ENCODE assay signal across 15 cellular contexts in genomic region chr9:121194730-121195129, GRCh38. TPM values are rescaled to one million over a fixed set of nuclear protein-coding genes. Genes with fewer than 3 reads are reported as not detected.
DNase-seq lines count a peak whose midpoint lies in the region; ATAC-seq and TF ChIP-seq lines count a peak whose summit lies in the region.
"Had no signal": no experiment of that assay in that cellular context is flagged by ENCODE, and none has a peak within 500 bp of the region (broad histone marks: within the 10 kb centered on the region; RNA-seq: fewer than 3 reads in every experiment).

No MANE protein-coding gene starts in this region.

- DNase-seq in SK-N-SH (no peak), Karpas-422 (peak; percentile 47), T47D (ENCODE audit: low read depth in 1 of 2, low spot score in 1 of 2) (peak; percentile 28 to 70), GM20000 (ENCODE audit: low spot score) (no peak), NCI-H1694 (lab: John Stamatoyannopoulos, UW) (no peak)
- DNase-seq: ACHN, DMS 273 treated with DMSO at 0.1 percent for 48 hours, endodermal cell, left ventricle myocardium superior, NCI-H510A treated with DMSO at 0.1 percent for 48 hours, nucleus accumbens had no signal

- TF ChIP-seq CTCF in SK-N-SH (IDR thresholded peaks at IDR 0.05) (no peak), nephron (IDR thresholded peaks at IDR 0.05; ENCODE audit: unreplicated experiment in 3 of 3) (no peak), GM20000 (IDR thresholded peaks at IDR 0.05; ENCODE audit: extremely low read depth, missing control alignments) (no peak)

- H3K4me3 Mint-ChIP-seq in nephron, result no peak overlapping the region
- H3K4me3 Mint-ChIP-seq: endodermal cell, GM23338 had no signal

- no peaks in the 10 kb centered on the region for H3K36me3 Mint-ChIP-seq in nephron (ENCODE audit: low read depth)

- peak overlapping the region in 2 of 3 experiments; percentile 1 to 27 for H3K27ac Mint-ChIP-seq in nephron
- H3K27ac Mint-ChIP-seq: endodermal cell had no signal

- no peak for TF ChIP-seq RAD21 in SK-N-SH (IDR thresholded peaks at IDR 0.05; ENCODE audit: low read length)

- no peaks in the 10 kb centered on the region for H3K9me2 ChIP-seq in SK-N-SH
- no peaks in the 10 kb centered on the region for H3K9me2 ChIP-seq in Karpas-422 (replicated peaks; ENCODE audit: insufficient read depth, low read length)

- H3K36me3 ChIP-seq in SK-N-SH (replicated peaks in 1 of 2; ENCODE audit: control insufficient read depth in 1 of 2, insufficient read depth in 2 of 2, low read length in 1 of 2) (peaks cover 2 to 16% of the 10 kb centered on the region in 2 experiments), Karpas-422 (ENCODE audit: insufficient read depth, low read length) (peaks cover 28% of the 10 kb centered on the region; the same call in 1 of the 2 replicates)

- no peaks in the 10 kb centered on the region for H3K9me3 Mint-ChIP-seq in nephron
- H3K9me3 Mint-ChIP-seq: endodermal cell, GM23338 had no signal

- no peaks in the 10 kb centered on the region for H3K27me3 ChIP-seq in SK-N-SH (ENCODE audit: insufficient read depth)
- no peaks in the 10 kb centered on the region for H3K27me3 ChIP-seq in Karpas-422 (ENCODE audit: low read length)

- H3K4me3 ChIP-seq in SK-N-SH (ENCODE audit: low read depth in 2 of 2, low read length in 1 of 2) (no peak overlapping the region), Karpas-422 (ENCODE audit: low read length) (0 out of 2 replicates have a peak overlapping the region, but pooled peaks have one; percentile 25)
- H3K4me3 ChIP-seq: GM23338 had no signal

- ATAC-seq in SK-N-SH treated with all-trans-retinoic acid at 6 μM for 48 hours (no peak), GM21576 (IDR thresholded peaks at IDR 0.05; ENCODE audit: unreplicated experiment) (no peak)
- ATAC-seq: GM23338, left ventricle myocardium superior had no signal

- H2AFZ ChIP-seq in SK-N-SH (ENCODE audit: low read depth) (no peak overlapping the region), Karpas-422 (ENCODE audit: low read length) (no peak overlapping the region)
- H2AFZ ChIP-seq: GM23338 had no signal

- CTCF ChIA-PET in SK-N-SH (lab: Yijun Ruan, JAX), result no interaction called here

- no peaks in the 10 kb centered on the region for H3K9me3 ChIP-seq in SK-N-SH
- no peaks in the 10 kb centered on the region for H3K9me3 ChIP-seq in Karpas-422 (ENCODE audit: low read length)

- H3K79me2 ChIP-seq in SK-N-SH (ENCODE audit: insufficient read depth) (peaks cover 100% of the 10 kb centered on the region), Karpas-422 (ENCODE audit: low read length) (peaks cover 100% of the 10 kb centered on the region)

- H3K27ac ChIP-seq in SK-N-SH (ENCODE audit: low read depth in 2 of 2, low read length in 1 of 2) (no peak overlapping the region; a peak in 1 of 4 replicates), Karpas-422 (ENCODE audit: low read length) (peak overlapping the region; percentile 79)

- peak overlapping the region; percentile 29; the same call in 1 of the 2 replicates for H3K4me2 ChIP-seq in SK-N-SH
- peak overlapping the region; percentile 93 for H3K4me2 ChIP-seq in Karpas-422 (ENCODE audit: low read depth, low read length, poor library complexity, severe bottlenecking)
- H3K4me2 ChIP-seq: GM23338 had no signal

- TF ChIP-seq EP300 in SK-N-SH (IDR thresholded peaks at IDR 0.05; ENCODE audit: borderline replicate concordance in 1 of 2, low read depth in 1 of 2, low read length in 1 of 2), result no peak

- WGBS in SK-N-SH (ENCODE audit: low lambda C conversion rate), result 89% methylated on average over 1 of the region's 1 CpG

- H3K4me1 ChIP-seq in SK-N-SH (ENCODE audit: control insufficient read depth in 1 of 2, insufficient read depth in 2 of 2, low read depth in 1 of 2, low read length in 1 of 2), result peaks cover 24 to 46% of the 10 kb centered on the region in 2 experiments; a peak in 3 of 4 replicates
- peaks cover 100% of the 10 kb centered on the region for H3K4me1 ChIP-seq in Karpas-422 (ENCODE audit: low read length)

- H3F3A ChIP-seq in SK-N-SH (replicated peaks; ENCODE audit: insufficient read depth), result peaks cover 25% of the 10 kb centered on the region

- H3K9ac ChIP-seq in SK-N-SH, result no peak overlapping the region
- H3K9ac ChIP-seq in Karpas-422 (ENCODE audit: low read length), result peak overlapping the region; percentile 35; the same call in 1 of the 2 replicates

- POLR2A ChIA-PET in SK-N-SH (lab: Yijun Ruan, JAX), result no interaction called here

- H3K27me3 Mint-ChIP-seq in nephron (ENCODE audit: low read depth), result no peaks in the 10 kb centered on the region

- H3K4me1 Mint-ChIP-seq in nephron, result peaks cover 85% of the 10 kb centered on the region

- in situ Hi-C loops in T47D (cut with HindIII; ENCODE audit: low pct_unique_long_range_greater_than_20kb, low sequenced_read_pairs), result no loop called here

- H4K20me1 ChIP-seq in SK-N-SH (ENCODE audit: insufficient read depth), result peaks cover 100% of the 10 kb centered on the region
- peaks cover 73% of the 10 kb centered on the region for H4K20me1 ChIP-seq in Karpas-422 (ENCODE audit: insufficient read depth, low read depth, low read length)

TF ChIP-seq in SK-N-SH, 30 proteins besides CTCF, POLR2A, EP300 and RAD21 (continues in another document):
- TF ChIP-seq RXRA (IDR thresholded peaks at IDR 0.05; ENCODE audit: borderline replicate concordance, low read depth) (no peak), IRF3 (IDR thresholded peaks at IDR 0.05; ENCODE audit: low read depth, low read length) (no peak), USF2 (IDR thresholded peaks at IDR 0.05; ENCODE audit: borderline replicate concordance, low read depth, low read length) (no peak), PBX3 (IDR thresholded peaks at IDR 0.05) (no peak)

TF ChIP-seq in SK-N-SH treated with all-trans-retinoic acid at 6 μM for 48 hours, 23 proteins besides CTCF, POLR2A, EP300 and RAD21:
- no peak for TF ChIP-seq POU6F1 (CRISPR knock-in tag; IDR thresholded peaks at IDR 0.05; ENCODE audit: borderline replicate concordance, low read depth)
- TF ChIP-seq SNAI2 (CRISPR knock-in tag; IDR thresholded peaks at IDR 0.05), result no peak
- TF ChIP-seq CREB5 (CRISPR knock-in tag; IDR thresholded peaks at IDR 0.05; ENCODE audit: low read depth), result no peak
- TF ChIP-seq ZC3H10 (CRISPR knock-in tag; IDR thresholded peaks at IDR 0.05), result no peak
- TF ChIP-seq TCF4 (CRISPR knock-in tag; IDR thresholded peaks at IDR 0.05; ENCODE audit: borderline replicate concordance), result no peak
- no peak for TF ChIP-seq ZNF8 (CRISPR knock-in tag; IDR thresholded peaks at IDR 0.05)
TF ChIP-seq in SK-N-SH treated with all-trans-retinoic acid at 6 μM for 48 hours: peak in this region for 0.

RNA-seq across cellular contexts. Expression of gene RAB14, which starts 6.9 kb away (rescaled TPM):
- polyA plus RNA-seq in SK-N-SH (2012; rRNA removed), result 12.9 and 17.4 TPM in 2 replicates
- polyA plus RNA-seq in SK-N-SH (2012; cell fraction: cytosol; rRNA removed), result 28.6 and 33.1 TPM in 2 replicates
- 8.8 and 19.2 TPM in 2 replicates for polyA plus RNA-seq in SK-N-SH (2012; cell fraction: nucleus; rRNA removed)
- 17.4 and 49.5 TPM in 2 replicates for total RNA-seq in Karpas-422 (2014; rRNA removed; shearing (Covaris generic); ENCODE audit: low replicate concordance)

Comparison
In these comparisons a context has a peak if more than half of its experiments do, and no peak if none do; other contexts are left out.
1. DNase-seq: peak in Karpas-422 (single experiment) and T47D (2 of 2); none in SK-N-SH (single experiment), GM20000 (single experiment) and NCI-H1694 (single experiment).